In the genomic region with DNA sequence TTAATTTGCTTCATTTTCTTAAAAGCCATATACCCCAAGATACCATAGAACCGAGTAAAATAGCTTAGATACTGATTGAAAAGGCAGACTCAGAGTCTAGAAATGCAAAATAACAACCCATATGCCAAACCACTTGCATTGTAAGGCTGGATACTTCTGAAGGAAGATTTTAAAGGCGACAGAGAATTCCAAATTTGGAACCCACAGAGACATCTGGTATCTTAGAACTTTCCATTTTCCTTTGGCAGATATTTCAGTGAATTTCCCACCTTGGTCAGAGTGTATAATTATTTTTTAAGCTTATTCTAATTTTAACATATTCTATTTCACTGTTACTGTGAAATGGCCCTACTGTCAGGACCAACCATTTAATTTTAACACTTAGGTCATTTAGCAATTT, we compare ENCODE assay signal across 26 cellular contexts.
"Had no signal": no experiment of that assay in that cellular context is flagged by ENCODE, and none has a peak within 500 bp of the region (broad histone marks: within the 10 kb centered on the region; RNA-seq: fewer than 3 reads in every experiment).

No MANE protein-coding gene starts in this region.

- H3K4me3 ChIP-seq: stomach, suprapubic skin, testis, thoracic aorta, thyroid gland, tibial artery, tibial nerve, transverse colon, upper lobe of left lung, upper lobe of right lung, uterus, vagina had no signal

- H3K9me3 ChIP-seq: stomach, suprapubic skin, testis, thoracic aorta, thyroid gland, tibial artery, tibial nerve, transverse colon, upper lobe of left lung, upper lobe of right lung, uterus, vagina had no signal

- DNase-seq: stimulated activated CD4-positive, alpha-beta T cell treated with anti-CD3 and anti-CD28 coated beads, Interleukin-2, amount 100 ng/mL, for 48 hours; stimulated activated CD4-positive, alpha-beta T cell treated with anti-CD3 and anti-CD28 coated beads, Interleukin-4, amount 100 ng/mL, for 1 hour; stimulated activated CD4-positive, alpha-beta T cell treated with anti-CD3 and anti-CD28 coated beads, Interleukin-4, amount 100 ng/mL, for 24 hours; stimulated activated CD4-positive, alpha-beta T cell treated with anti-CD3 and anti-CD28 coated beads, Interleukin-4, amount 100 ng/mL, for 4 hours; stimulated activated CD8-positive, alpha-beta memory T cell treated with anti-CD3 and anti-CD28 coated beads, Interleukin-4, amount 100 ng/mL, for 48 hours; stimulated activated naive B cell treated with anti-CD40 and anti-IgM and Interleukin-4, amounts not matched to agents 10 μg/mL and 1 μg/mL and 100 μg/mL, for 72 hours; stimulated activated naive CD4-positive, alpha-beta T cell; stimulated activated naive CD4-positive, alpha-beta T cell treated with Interleukin-2 at 50 U/mL for 16 hours; stimulated activated naive CD8-positive, alpha-beta T cell treated with anti-CD3 and anti-CD28 coated beads, Interleukin-15, amount 100 ng/mL, for 72 hours; stimulated activated naive CD8-positive, alpha-beta T cell treated with anti-CD3 and anti-CD28 coated beads, Interleukin-15, Interleukin-2, amounts not matched to agents 100 U/mL and 50 U/mL, for 24 hours; stomach; substantia nigra; testis; thyroid gland; tibial artery; transverse colon; trophoblast cell; upper lobe of left lung; upper lobe of right lung; uterus had no signal

- ATAC-seq: stimulated activated effector memory CD8-positive, alpha-beta T cell treated with anti-CD3 and anti-CD28 coated beads, Interleukin-12 subunit alpha, Interleukin-12 subunit beta, amount 100 ng/mL, for 72 hours; stimulated activated memory B cell treated with anti-CD40 and anti-IgM and Interleukin-4, amounts not matched to agents 10 μg/mL and 1 μg/mL and 100 μg/mL, for 72 hours; stimulated activated naive B cell treated with anti-CD40 and anti-IgM and Interleukin-4, amounts not matched to agents 10 μg/mL and 1 μg/mL and 100 μg/mL, for 72 hours; stimulated activated naive CD8-positive, alpha-beta T cell treated with anti-CD3 and anti-CD28 coated beads, Interleukin-15, amount 100 ng/mL, for 72 hours; stimulated activated naive CD8-positive, alpha-beta T cell treated with anti-CD3 and anti-CD28 coated beads, Interleukin-15, Interleukin-2, amounts not matched to agents 100 U/mL and 50 U/mL, for 24 hours; upper lobe of right lung had no signal

- H3K27me3 ChIP-seq: stomach, suprapubic skin, testis, thyroid gland, tibial artery, tibial nerve, transverse colon, upper lobe of left lung, upper lobe of right lung, uterus, vagina had no signal

- H3K36me3 ChIP-seq: stomach, suprapubic skin, thoracic aorta, thyroid gland, tibial artery, tibial nerve, transverse colon, upper lobe of left lung, upper lobe of right lung, uterus, vagina had no signal

- H3K27ac ChIP-seq: stomach, suprapubic skin, testis, thoracic aorta, thyroid gland, tibial artery, tibial nerve, transverse colon, upper lobe of left lung, upper lobe of right lung, uterus, vagina had no signal

- H3K4me1 ChIP-seq: stomach, suprapubic skin, testis, thyroid gland, tibial artery, tibial nerve, upper lobe of left lung, upper lobe of right lung, uterus, vagina had no signal
